1 cellular context compared by ENCODE assay signal in genomic region chr17:78783711-78784396, GRCh38.
TF ChIP-seq lines count a peak whose summit lies in the region.

No MANE protein-coding gene starts in this region.

TF ChIP-seq in K562, 482 proteins besides CTCF, POLR2A, EP300 and RAD21 (continues in another document):
- no peak for TF ChIP-seq GTF2E2 (tag; IDR thresholded peaks at IDR 0.05)
- no peak for TF ChIP-seq ASH1L (IDR thresholded peaks at IDR 0.05; ENCODE audit: borderline replicate concordance, low read depth, partially characterized antibody)
- no peak for TF ChIP-seq DNMT1 (IDR thresholded peaks at IDR 0.05)
- no peak for TF ChIP-seq ZNF778 (CRISPR knock-in tag; IDR thresholded peaks at IDR 0.05)
- no peak for TF ChIP-seq SETDB1 (IDR thresholded peaks at IDR 0.05; ENCODE audit: low read length)
- no peak for TF ChIP-seq ZNF239 (CRISPR knock-in tag; IDR thresholded peaks at IDR 0.05)
- TF ChIP-seq SMC3 (conservative IDR thresholded peaks at IDR 0.05; ENCODE audit: insufficient read depth, low read depth, low read length) = no peak
- no peak for TF ChIP-seq DIDO1 (tag; IDR thresholded peaks at IDR 0.05; ENCODE audit: low read depth)
- TF ChIP-seq GABPB1 (CRISPR knock-in tag; IDR thresholded peaks at IDR 0.05) = no peak
- TF ChIP-seq PHB2 (IDR thresholded peaks at IDR 0.05; ENCODE audit: low read depth) = no peak
- no peak for TF ChIP-seq PYGO2 (tag; IDR thresholded peaks at IDR 0.05)
- peak; percentile 47; the same call in 1 of the 2 replicates for TF ChIP-seq FOXM1 (IDR thresholded peaks at IDR 0.05; ENCODE audit: low read depth)
- no peak for TF ChIP-seq FOXM1 (CRISPR knock-in tag; IDR thresholded peaks at IDR 0.05; ENCODE audit: low read depth)
- TF ChIP-seq NRF1 (conservative IDR thresholded peaks at IDR 0.05 in 1 of 2, IDR thresholded peaks at IDR 0.05 in 1 of 2) = no peak
- TF ChIP-seq ELF2 (CRISPR knock-in tag; IDR thresholded peaks at IDR 0.05) = no peak; the same call in 1 of the 2 replicates
- no peak for TF ChIP-seq ZNF174 (CRISPR knock-in tag; IDR thresholded peaks at IDR 0.05)
- no peak for TF ChIP-seq PHB (CRISPR knock-in tag; IDR thresholded peaks at IDR 0.05)
- no peak for TF ChIP-seq ZNF668 (CRISPR knock-in tag; IDR thresholded peaks at IDR 0.05)
- TF ChIP-seq SRSF3 (IDR thresholded peaks at IDR 0.05; ENCODE audit: insufficient read depth, low read length) = no peak
- TF ChIP-seq ZFP30 (CRISPR knock-in tag; IDR thresholded peaks at IDR 0.05; ENCODE audit: borderline replicate concordance) = no peak
- no peak for TF ChIP-seq MAFF (IDR thresholded peaks at IDR 0.05; ENCODE audit: low read length)
- no peak for TF ChIP-seq GATAD2A (IDR thresholded peaks at IDR 0.05)
- TF ChIP-seq SRSF7 (optimal IDR thresholded peaks at IDR 0.05; ENCODE audit: low read depth, low read length) = no peak
- peak; percentile 47 for TF ChIP-seq HDAC3 (IDR thresholded peaks at IDR 0.05; ENCODE audit: borderline replicate concordance, partially characterized antibody)
- no peak for TF ChIP-seq GABPA (tag; conservative IDR thresholded peaks at IDR 0.05; ENCODE audit: low read depth)
- TF ChIP-seq RNF2 (IDR thresholded peaks at IDR 0.05) = peak; percentile 72; the same call in 1 of the 2 replicates
- TF ChIP-seq OTX1 (CRISPR knock-in tag; IDR thresholded peaks at IDR 0.05) = no peak
- no peak for TF ChIP-seq ZNF165 (CRISPR knock-in tag; IDR thresholded peaks at IDR 0.05; ENCODE audit: borderline replicate concordance)
- TF ChIP-seq TCF15 (CRISPR knock-in tag; IDR thresholded peaks at IDR 0.05) = no peak
- TF ChIP-seq NONO (IDR thresholded peaks at IDR 0.05; ENCODE audit: low read depth in 2 of 2, low read length in 1 of 2) = no peak
- no peak for TF ChIP-seq RBM17 (IDR thresholded peaks at IDR 0.05; ENCODE audit: borderline replicate concordance, low read depth, low read length)
- TF ChIP-seq IRF2 (CRISPR knock-in tag; IDR thresholded peaks at IDR 0.05) = no peak
- no peak for TF ChIP-seq RNF219 (CRISPR knock-in tag; IDR thresholded peaks at IDR 0.05)
- TF ChIP-seq NUFIP1 (IDR thresholded peaks at IDR 0.05; ENCODE audit: partially characterized antibody) = no peak
- TF ChIP-seq MTA1 (IDR thresholded peaks at IDR 0.05; ENCODE audit: borderline replicate concordance) = no peak
- no peak for TF ChIP-seq PCBP2 (IDR thresholded peaks at IDR 0.05; ENCODE audit: low read depth, low read length, poor library complexity, severe bottlenecking)
- TF ChIP-seq HNRNPK (IDR thresholded peaks at IDR 0.05; ENCODE audit: low read depth, low read length, poor library complexity, severe bottlenecking) = no peak
- TF ChIP-seq RBM34 (IDR thresholded peaks at IDR 0.05; ENCODE audit: borderline replicate concordance, insufficient read depth, low read length) = no peak
- TF ChIP-seq DMBX1 (CRISPR knock-in tag; IDR thresholded peaks at IDR 0.05; ENCODE audit: borderline replicate concordance) = no peak
- TF ChIP-seq ZNF740 (CRISPR knock-in tag; IDR thresholded peaks at IDR 0.05) = no peak
- TF ChIP-seq ZNF740 (tag; IDR thresholded peaks at IDR 0.05) = no peak
- no peak for TF ChIP-seq ZNF134 (CRISPR knock-in tag; conservative IDR thresholded peaks at IDR 0.05)
- no peak for TF ChIP-seq ZBTB26 (CRISPR knock-in tag; IDR thresholded peaks at IDR 0.05)
- TF ChIP-seq POLR2AphosphoS2 (IDR thresholded peaks at IDR 0.05; ENCODE audit: low read length) = no peak
- no peak for TF ChIP-seq NFYB (IDR thresholded peaks at IDR 0.05; ENCODE audit: extremely low read depth, insufficient read length)
- no peak for TF ChIP-seq ATF2 (CRISPR knock-in tag; IDR thresholded peaks at IDR 0.05)
- no peak for TF ChIP-seq STAG1 (CRISPR knock-in tag; IDR thresholded peaks at IDR 0.05; ENCODE audit: borderline replicate concordance)
- TF ChIP-seq BCLAF1 (IDR thresholded peaks at IDR 0.05; ENCODE audit: borderline replicate concordance in 1 of 2, control insufficient read depth in 1 of 2, low read depth in 2 of 2, low read length in 1 of 2) = no peak
- no peak for TF ChIP-seq ZNF696 (CRISPR knock-in tag; conservative IDR thresholded peaks at IDR 0.05)
- no peak for TF ChIP-seq ZNF217 (CRISPR knock-in tag; IDR thresholded peaks at IDR 0.05)
- TF ChIP-seq ZNF253 (CRISPR knock-in tag; conservative IDR thresholded peaks at IDR 0.05) = no peak
- TF ChIP-seq THAP12 (CRISPR knock-in tag; IDR thresholded peaks at IDR 0.05) = no peak
- TF ChIP-seq AFF4 (CRISPR knock-in tag; IDR thresholded peaks at IDR 0.05) = no peak
- TF ChIP-seq MEF2A (IDR thresholded peaks at IDR 0.05; ENCODE audit: control insufficient read depth, low read depth, low read length) = peak; percentile 81
- no peak for TF ChIP-seq SRF (CRISPR knock-in tag; IDR thresholded peaks at IDR 0.05)
- no peak for TF ChIP-seq SFPQ (IDR thresholded peaks at IDR 0.05; ENCODE audit: low read depth, low read length)
